Comparison of ENCODE assay signal across 8 cellular contexts in genomic region chr10:95756061-95756751, GRCh38. TPM values are rescaled to one million over a fixed set of nuclear protein-coding genes. Genes with fewer than 3 reads are reported as not detected.
DNase-seq lines count a peak whose midpoint lies in the region; ATAC-seq and TF ChIP-seq lines count a peak whose summit lies in the region.

ENTPD1 (plus strand) TSS chr10:95756163; CDS start chr10:95756240, 77 bp downstream.

- H3K4me1 ChIP-seq in endodermal cell (ENCODE audit: control insufficient read depth, insufficient read depth, low read length) (peaks cover 2% of the 10 kb centered on the region), mucosa of stomach (ENCODE audit: control insufficient read depth, insufficient read depth, low read length) (no peaks in the 10 kb centered on the region)

- no peak within 1 kb of the TSS for H3K27ac ChIP-seq in endodermal cell (ENCODE audit: low read depth, low read length)

- no peak within 1 kb of the TSS for H3K9ac ChIP-seq in endodermal cell (ENCODE audit: extremely low read depth, low read length, poor library complexity, severe bottlenecking)
- H3K9ac ChIP-seq in mucosa of stomach (ENCODE audit: low read length): peak within 1 kb of the TSS; percentile 19

- no peaks in the 10 kb centered on the region for H3K9me3 Mint-ChIP-seq in endodermal cell

- 14 to 23% methylated on average over 6 to 11 of the region's 11 CpGs for WGBS in endodermal cell (ENCODE audit: insufficient coverage in 1 of 2, insufficient read length in 1 of 2), 2 experiments

- H3K4me3 Mint-ChIP-seq in endodermal cell: peak within 1 kb of the TSS; percentile 58

- no peak for TF ChIP-seq CTCF in endodermal cell (conservative IDR thresholded peaks at IDR 0.05)

- H3K4me1 Mint-ChIP-seq in endodermal cell: peaks cover 12% of the 10 kb centered on the region

- H3K4me3 ChIP-seq in endodermal cell (ENCODE audit: low read length) (peak within 1 kb of the TSS; percentile 44), mucosa of stomach (ENCODE audit: low read length) (peak within 1 kb of the TSS; percentile 2)

- peak; percentile 46 to 83 for DNase-seq in NOMO-1 (lab: John Stamatoyannopoulos, UW; ENCODE audit: unreplicated experiment in 2 of 2)
- DNase-seq in endodermal cell: peak; percentile 57
- no peak for DNase-seq in NCI-H446 (lab: John Stamatoyannopoulos, UW)
- DNase-seq in NK-92 (lab: John Stamatoyannopoulos, UW; ENCODE audit: unreplicated experiment): no peak
- no peak for DNase-seq in activated CD4-positive, alpha-beta T cell treated with anti-CD3 and anti-CD28 coated beads for 4 hours

- no peaks in the 10 kb centered on the region for H3K36me3 Mint-ChIP-seq in endodermal cell (ENCODE audit: low read depth)

- no peaks in the 10 kb centered on the region for H3K36me3 ChIP-seq in endodermal cell (ENCODE audit: control insufficient read depth, insufficient read depth, low read length)
- H3K36me3 ChIP-seq in mucosa of stomach (ENCODE audit: control insufficient read depth, insufficient read depth, low read length): no peaks in the 10 kb centered on the region

- ATAC-seq in GM18907 (IDR thresholded peaks at IDR 0.05; ENCODE audit: unreplicated experiment): peak; percentile 20
- no peak for ATAC-seq in HG03469 (IDR thresholded peaks at IDR 0.05; ENCODE audit: unreplicated experiment)

- H3K9me3 ChIP-seq in endodermal cell (ENCODE audit: control insufficient read depth, low read length) (no peaks in the 10 kb centered on the region), mucosa of stomach (ENCODE audit: control insufficient read depth, low read length) (no peaks in the 10 kb centered on the region)

- H3K27ac Mint-ChIP-seq in endodermal cell: no peak within 1 kb of the TSS

- H3K27me3 Mint-ChIP-seq in endodermal cell (ENCODE audit: insufficient read depth): peaks cover 19% of the 10 kb centered on the region

- H3K27me3 ChIP-seq in endodermal cell (ENCODE audit: control insufficient read depth, insufficient read depth, low read length, poor library complexity, severe bottlenecking) (peaks cover 17% of the 10 kb centered on the region), mucosa of stomach (ENCODE audit: control insufficient read depth, insufficient read depth, low read length) (no peaks in the 10 kb centered on the region)

RNA-seq across cellular contexts. Expression of gene ENTPD1, which starts in this region (rescaled TPM):
- 1 to 10 TPM; 3.9 TPM for total RNA-seq in endodermal cell
- polyA plus RNA-seq in endodermal cell (2013, experiment 1 of 2): 0.89 TPM
- 1.0 TPM for polyA plus RNA-seq in endodermal cell (2013, experiment 2 of 2)

Comparison
In these comparisons a context has a peak if more than half of its experiments do, and no peak if none do; other contexts are left out.
1. DNase-seq: peak in NOMO-1 (2 of 2) and endodermal cell (single experiment); none in NCI-H446 (0 of 2), NK-92 (single experiment) and activated CD4-positive, alpha-beta T cell treated with anti-CD3 and anti-CD28 coated beads for 4 hours (0 of 2).